8 cellular contexts compared by ENCODE assay signal in genomic region chr4:74228691-74229640, GRCh38.
DNase-seq lines count a peak whose midpoint lies in the region; ATAC-seq and TF ChIP-seq lines count a peak whose summit lies in the region.

No MANE protein-coding gene starts in this region.

- no peaks in the 10 kb centered on the region for H4K20me1 ChIP-seq in GM23338 (replicated peaks; ENCODE audit: insufficient read depth)
- no peaks in the 10 kb centered on the region for H4K20me1 ChIP-seq in Loucy (ENCODE audit: insufficient read depth, low read length, poor library complexity, severe bottlenecking)

- H3K9me2 ChIP-seq in GM23338 (ENCODE audit: insufficient read depth) (no peaks in the 10 kb centered on the region), Loucy (replicated peaks; ENCODE audit: low read depth, low read length) (no peaks in the 10 kb centered on the region)

- H3K4me1 ChIP-seq in GM23338 (ENCODE audit: insufficient read depth) (no peaks in the 10 kb centered on the region), Loucy (ENCODE audit: insufficient read depth, low read length, poor library complexity, severe bottlenecking) (peaks cover 4% of the 10 kb centered on the region)

- H3F3A ChIP-seq in GM23338 (replicated peaks; ENCODE audit: low read depth) (no peaks in the 10 kb centered on the region), Loucy (ENCODE audit: low read depth) (no peaks in the 10 kb centered on the region)

- no peak overlapping the region for H3K27ac ChIP-seq in GM23338 (ENCODE audit: low read depth)

- no peaks in the 10 kb centered on the region for H3K4me1 Mint-ChIP-seq in GM23338

- no peaks in the 10 kb centered on the region for H3K27me3 Mint-ChIP-seq in GM23338 (ENCODE audit: insufficient read depth, low read depth, poor library complexity)

- H3K4me3 ChIP-seq in GM23338: no peak overlapping the region
- H3K4me3 ChIP-seq in Loucy (ENCODE audit: low read length, poor library complexity, severe bottlenecking): no peak overlapping the region
- no peak overlapping the region for H3K4me3 ChIP-seq in astrocyte of the cerebellum (ENCODE audit: low read depth, low read length)

- H3K36me3 ChIP-seq in GM23338 (ENCODE audit: insufficient read depth) (no peaks in the 10 kb centered on the region), Loucy (ENCODE audit: insufficient read depth, low read length) (no peaks in the 10 kb centered on the region)

- peak; percentile 99 for ATAC-seq in GM23338

- no peaks in the 10 kb centered on the region for H3K9me3 Mint-ChIP-seq in GM23338

- no peak overlapping the region for H3K4me3 Mint-ChIP-seq in GM23338

- H3K27ac Mint-ChIP-seq in GM23338: no peak overlapping the region; the same call in 1 of the 2 replicates

- H3K79me2 ChIP-seq in GM23338 (replicated peaks; ENCODE audit: insufficient read depth) (no peaks in the 10 kb centered on the region), Loucy (ENCODE audit: insufficient read depth, low read length) (no peaks in the 10 kb centered on the region)

- H3K36me3 Mint-ChIP-seq in GM23338 (ENCODE audit: low read depth): no peaks in the 10 kb centered on the region

- no peak overlapping the region for H3K4me2 ChIP-seq in GM23338
- no peak overlapping the region for H3K4me2 ChIP-seq in Loucy (ENCODE audit: low read depth, low read length, poor library complexity, severe bottlenecking)

- TF ChIP-seq CTCF in GM23338 (conservative IDR thresholded peaks at IDR 0.05; ENCODE audit: low read depth in 2 of 2) (peak; percentile 95 to 99), Loucy (conservative IDR thresholded peaks at IDR 0.05; ENCODE audit: low read length) (peak; percentile 98), astrocyte of the cerebellum (IDR thresholded peaks at IDR 0.05; ENCODE audit: low read depth, low read length, missing control alignments) (peak; percentile 83)

- H3K27me3 ChIP-seq in GM23338 (ENCODE audit: insufficient read depth) (no peaks in the 10 kb centered on the region), Loucy (ENCODE audit: insufficient read depth, low read length, poor library complexity, severe bottlenecking) (no peaks in the 10 kb centered on the region)

- H2AFZ ChIP-seq in GM23338: no peak overlapping the region
- no peak overlapping the region for H2AFZ ChIP-seq in Loucy (ENCODE audit: low read length)

- in situ Hi-C loops in astrocyte of the cerebellum (cut with HindIII; ENCODE audit: low sequenced_read_pairs): no loop called here

- DNase-seq in NCI-H1436 (lab: John Stamatoyannopoulos, UW) (peak; percentile 46), NCI-H1436 treated with DMSO at 0.1 percent for 48 hours (lab: John Stamatoyannopoulos, UW) (no peak), GM23338 (ENCODE audit: low spot score) (peak; percentile 93), T-helper 9 cell (peak; percentile 54), astrocyte of the cerebellum (ENCODE audit: low read depth) (peak; percentile 47), iris pigment epithelial cell (ENCODE audit: low read depth) (peak; percentile 81)
- peak; percentile 57 for DNase-seq in stimulated activated CD4-positive, alpha-beta T cell treated with anti-CD3 and anti-CD28 coated beads, Interleukin-2, amount 100 ng/mL, for 4 hours (ENCODE audit: low read depth)

- no peaks in the 10 kb centered on the region for H3K9me3 ChIP-seq in Loucy (ENCODE audit: insufficient read depth, low read depth, low read length)

- no peak overlapping the region for H3K9ac ChIP-seq in Loucy (ENCODE audit: low read depth, low read length, poor library complexity, severe bottlenecking)

TF ChIP-seq in GM23338, 12 proteins besides CTCF, POLR2A, EP300 and RAD21:
- TF ChIP-seq REST (IDR thresholded peaks at IDR 0.05; ENCODE audit: unreplicated experiment) (no peak), ZNF462 (CRISPR knock-in tag; IDR thresholded peaks at IDR 0.05) (0 out of 2 replicates have a peak, but pooled peaks have one; percentile 42), POLR2AphosphoS5 (IDR thresholded peaks at IDR 0.05; ENCODE audit: low read depth) (no peak), EZH2phosphoT487 (IDR thresholded peaks at IDR 0.05; ENCODE audit: unreplicated experiment) (no peak)
